8 cellular contexts compared by ENCODE assay signal in the genomic region with DNA sequence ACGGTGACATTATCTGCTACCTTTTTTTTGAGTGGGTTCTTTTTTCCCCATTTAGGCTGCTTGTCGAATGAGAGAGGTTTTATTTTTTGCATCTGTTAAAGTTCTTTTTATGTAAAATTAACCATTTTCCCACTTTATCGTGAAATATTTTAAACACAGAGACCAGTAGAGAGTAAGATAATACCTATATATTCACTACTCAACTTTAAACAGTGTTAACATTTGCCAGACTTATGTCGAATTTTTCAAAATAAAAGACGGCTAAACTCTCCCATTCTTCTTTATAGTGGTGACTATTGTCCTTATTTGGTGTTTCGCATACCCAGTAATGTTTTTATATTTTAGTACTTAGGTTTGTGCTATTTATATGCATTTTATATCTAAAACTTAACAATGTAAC. TPM values are rescaled to one million over a fixed set of nuclear protein-coding genes. Genes with fewer than 3 reads are reported as not detected.
DNase-seq lines count a peak whose midpoint lies in the region; ATAC-seq and TF ChIP-seq lines count a peak whose summit lies in the region.

No MANE protein-coding gene starts in this region.

- no peaks in the 10 kb centered on the region for H3K27me3 ChIP-seq in CD8-positive, alpha-beta T cell (ENCODE audit: insufficient read depth, low read length)
- H3K27me3 ChIP-seq in OCI-LY3 (ENCODE audit: low read depth, low read length) (no peaks in the 10 kb centered on the region), endodermal cell (ENCODE audit: control insufficient read depth, insufficient read depth, low read length, poor library complexity, severe bottlenecking) (no peaks in the 10 kb centered on the region)

- H3K27ac Mint-ChIP-seq in CD8-positive, alpha-beta T cell: peak overlapping the region; percentile 95
- H3K27ac Mint-ChIP-seq in endodermal cell (peak overlapping the region; percentile 26), osteocyte (ENCODE audit: unreplicated experiment) (peak overlapping the region; percentile 98)

- no peak overlapping the region for H2AFZ ChIP-seq in OCI-LY3 (ENCODE audit: low read depth, low read length)

- no peaks in the 10 kb centered on the region for H3K9me3 Mint-ChIP-seq in CD8-positive, alpha-beta T cell
- peaks cover 12% of the 10 kb centered on the region for H3K9me3 Mint-ChIP-seq in endodermal cell
- H3K9me3 Mint-ChIP-seq in osteocyte (ENCODE audit: unreplicated experiment): peaks cover 5% of the 10 kb centered on the region

- POLR2A ChIA-PET in CD8-positive, alpha-beta T cell (lab: Charles Lee): no interaction called here

- intact Hi-C loops in CD8-positive, alpha-beta T cell (cut with DNase I, micrococcal nuclease): loop anchor here (5.0 to 10.0 kb wide), 4 partner anchors 136 to 886 kb away; partner anchors contain the start of genes CCT4 (in 1 of the 2), COMMD1 (in 1 of the 2), REL (in 1 of the 2) and XPO1 (in 1 of the 2)

- H3K4me1 Mint-ChIP-seq in CD8-positive, alpha-beta T cell (ENCODE audit: low read depth): peaks cover 58% of the 10 kb centered on the region
- H3K4me1 Mint-ChIP-seq in endodermal cell: peaks cover 3% of the 10 kb centered on the region
- H3K4me1 Mint-ChIP-seq in osteocyte (ENCODE audit: unreplicated experiment): peaks cover 25% of the 10 kb centered on the region

- no peak for ATAC-seq in CD8-positive, alpha-beta T cell
- no peak for ATAC-seq in HG03175 (IDR thresholded peaks at IDR 0.05; ENCODE audit: unreplicated experiment)

- H3K36me3 ChIP-seq in CD8-positive, alpha-beta T cell (ENCODE audit: insufficient read depth, low read length): peaks cover 2% of the 10 kb centered on the region
- peaks cover 5% of the 10 kb centered on the region for H3K36me3 ChIP-seq in OCI-LY3 (replicated peaks; ENCODE audit: low read depth, low read length)
- peaks cover 23% of the 10 kb centered on the region for H3K36me3 ChIP-seq in endodermal cell (ENCODE audit: control insufficient read depth, insufficient read depth, low read length)

- peaks cover 21% of the 10 kb centered on the region for H3K4me1 ChIP-seq in CD8-positive, alpha-beta T cell (ENCODE audit: insufficient read depth, low read length)
- H3K4me1 ChIP-seq in OCI-LY3 (ENCODE audit: low read length) (peaks cover 17% of the 10 kb centered on the region), endodermal cell (ENCODE audit: control insufficient read depth, insufficient read depth, low read length) (no peaks in the 10 kb centered on the region)

- H3K27ac ChIP-seq in CD8-positive, alpha-beta T cell (ENCODE audit: low read depth, low read length): no peak overlapping the region
- H3K27ac ChIP-seq in OCI-LY3 (ENCODE audit: low read length): peak overlapping the region; percentile 88
- no peak overlapping the region for H3K27ac ChIP-seq in endodermal cell (ENCODE audit: low read depth, low read length)

- H3K27me3 Mint-ChIP-seq in CD8-positive, alpha-beta T cell (ENCODE audit: low read depth): no peaks in the 10 kb centered on the region
- no peaks in the 10 kb centered on the region for H3K27me3 Mint-ChIP-seq in endodermal cell (ENCODE audit: insufficient read depth)
- no peaks in the 10 kb centered on the region for H3K27me3 Mint-ChIP-seq in osteocyte (ENCODE audit: unreplicated experiment)

- 45% methylated on average over 4 of the region's 6 CpGs; no CpG with 5 or more reads in 1 of the 2 experiments for WGBS in endodermal cell (ENCODE audit: insufficient coverage in 1 of 2, insufficient read length in 1 of 2), 2 experiments

- CTCF ChIA-PET in CD8-positive, alpha-beta T cell (lab: Charles Lee): no interaction called here

- peaks cover 41% of the 10 kb centered on the region for H3K36me3 Mint-ChIP-seq in CD8-positive, alpha-beta T cell
- peaks cover 31% of the 10 kb centered on the region for H3K36me3 Mint-ChIP-seq in endodermal cell (ENCODE audit: low read depth)
- peaks cover 17% of the 10 kb centered on the region for H3K36me3 Mint-ChIP-seq in osteocyte (ENCODE audit: unreplicated experiment)

- H3K4me3 ChIP-seq in CD8-positive, alpha-beta T cell (ENCODE audit: low read depth, low read length): peak overlapping the region; percentile 99
- H3K4me3 ChIP-seq in OCI-LY3 (ENCODE audit: low read length) (peak overlapping the region; percentile 95), endodermal cell (ENCODE audit: low read length) (peak overlapping the region; percentile 95)

- peaks cover 61% of the 10 kb centered on the region for H3K79me2 ChIP-seq in OCI-LY3 (ENCODE audit: low read length)

- H3K4me2 ChIP-seq in OCI-LY3 (ENCODE audit: low read length): peak overlapping the region; percentile 80

- H3K9me3 ChIP-seq in CD8-positive, alpha-beta T cell (ENCODE audit: low read length): no peaks in the 10 kb centered on the region
- no peaks in the 10 kb centered on the region for H3K9me3 ChIP-seq in OCI-LY3 (ENCODE audit: insufficient read depth, low read length)
- H3K9me3 ChIP-seq in endodermal cell (ENCODE audit: control insufficient read depth, low read length): peaks cover 9% of the 10 kb centered on the region

- no peak for TF ChIP-seq CTCF in CD8-positive, alpha-beta T cell (IDR thresholded peaks at IDR 0.05)
- TF ChIP-seq CTCF in OCI-LY3 (IDR thresholded peaks at IDR 0.05; ENCODE audit: low read depth, low read length) (no peak), endodermal cell (conservative IDR thresholded peaks at IDR 0.05) (no peak), osteocyte (IDR thresholded peaks at IDR 0.05) (no peak)

- no peaks in the 10 kb centered on the region for H4K20me1 ChIP-seq in OCI-LY3 (ENCODE audit: insufficient read depth, low read length)

- H3K4me3 Mint-ChIP-seq in CD8-positive, alpha-beta T cell: peak overlapping the region; percentile 99
- peak overlapping the region; percentile 88 for H3K4me3 Mint-ChIP-seq in endodermal cell
- peak overlapping the region; percentile 97 for H3K4me3 Mint-ChIP-seq in osteocyte (ENCODE audit: unreplicated experiment)

- no peak for DNase-seq in CD8-positive, alpha-beta T cell
- DNase-seq in endodermal cell (no peak), osteocyte (ENCODE audit: extremely low spot score, unreplicated experiment) (no peak), cerebellum (ENCODE audit: low spot score) (no peak), NCI-H1105 (lab: John Stamatoyannopoulos, UW) (no peak)
- no peak for DNase-seq in stimulated activated CD4-positive, alpha-beta T cell treated with anti-CD3 and anti-CD28 coated beads, Interleukin-15, amount 100 ng/mL, for 24 hours

- H3K9ac ChIP-seq in OCI-LY3 (ENCODE audit: low read length) (peak overlapping the region; percentile 92), endodermal cell (ENCODE audit: extremely low read depth, low read length, poor library complexity, severe bottlenecking) (peak overlapping the region; percentile 82)

RNA-seq across cellular contexts. Expression of gene PUS10, which starts 0.7 kb away (rescaled TPM):
- 1 to 10 TPM; 3.3 to 3.6 TPM for total RNA-seq in CD8-positive, alpha-beta T cell
- total RNA-seq in endodermal cell (1 to 10 TPM; 3.9 to 6.1 TPM), osteocyte (6.0 and 7.7 TPM in 2 replicates), cerebellum (7.1 TPM)
- polyA plus RNA-seq in endodermal cell (2013, experiment 1 of 2): 6.9 TPM
- polyA plus RNA-seq in endodermal cell (2013, experiment 2 of 2): 7.5 TPM

RNA-seq across cellular contexts. Expression of gene PEX13, which starts 1.3 kb away (rescaled TPM):
- total RNA-seq in CD8-positive, alpha-beta T cell: 10 to 100 TPM in 1 of 2 experiments, 1 to 10 TPM in 1; 9.6 to 13.7 TPM
- total RNA-seq in endodermal cell: 10 to 100 TPM; 24.3 to 25.9 TPM
- polyA plus RNA-seq in endodermal cell (2013, experiment 1 of 2): 24.9 TPM
- 23.9 TPM for polyA plus RNA-seq in endodermal cell (2013, experiment 2 of 2)
- total RNA-seq in osteocyte: 19.6 and 20.3 TPM in 2 replicates
- 55.8 TPM for total RNA-seq in cerebellum

RNA-seq across cellular contexts. Expression of gene SANBR, which starts 46.9 kb away (rescaled TPM):
- under 1 TPM; 0.52 to 0.67 TPM for total RNA-seq in CD8-positive, alpha-beta T cell
- total RNA-seq in endodermal cell (10 to 100 TPM; 27.8 to 31.9 TPM), osteocyte (11.3 and 11.7 TPM in 2 replicates), cerebellum (67.1 TPM)
- polyA plus RNA-seq in endodermal cell (2013, experiment 1 of 2): 26.8 TPM
- 23.8 TPM for polyA plus RNA-seq in endodermal cell (2013, experiment 2 of 2)

Comparison
In these comparisons a context has a peak if more than half of its experiments do, and no peak if none do; other contexts are left out.
1. H3K27ac Mint-ChIP-seq: peak in every context shown above with its lines; median percentile 98 in osteocyte; 95 in CD8-positive, alpha-beta T cell; 26 in endodermal cell.